8 cellular contexts compared by ENCODE assay signal in genomic region chr5:119275873-119276214, GRCh38.
DNase-seq lines count a peak whose midpoint lies in the region; ATAC-seq and TF ChIP-seq lines count a peak whose summit lies in the region.

No MANE protein-coding gene starts in this region.

- H3F3A ChIP-seq in DOHH2 (ENCODE audit: control insufficient read depth, insufficient read depth), result peaks cover 22% of the 10 kb centered on the region

- H3K4me1 ChIP-seq in DOHH2 (ENCODE audit: control insufficient read depth, low read length), result peaks cover 74% of the 10 kb centered on the region

- no peak for TF ChIP-seq CTCF in DOHH2 (IDR thresholded peaks at IDR 0.05; ENCODE audit: low read depth, low read length, poor library complexity, severe bottlenecking)

- ATAC-seq in GM21390 (IDR thresholded peaks at IDR 0.05; ENCODE audit: unreplicated experiment), result peak; percentile 73
- ATAC-seq in HG03558 (IDR thresholded peaks at IDR 0.05; ENCODE audit: extremely low read depth, unreplicated experiment), result peak; percentile 54

- DNase-seq in activated naive CD4-positive, alpha-beta T cell treated with anti-CD3 and anti-CD28 coated beads, Interleukin-2, amount 50 U/mL, for 16 hours, result peak; percentile 55
- DNase-seq in NCI-H2029 treated with DMSO at 0.1 percent for 48 hours (lab: John Stamatoyannopoulos, UW) (no peak), midbrain (lab: John Stamatoyannopoulos, UW) (no peak), kidney glomerular epithelial cell (lab: John Stamatoyannopoulos, UW) (no peak), HEK293T (ENCODE audit: extremely low spot score) (no peak)

- H3K9me2 ChIP-seq in DOHH2 (replicated peaks; ENCODE audit: control insufficient read depth, low read length), result no peaks in the 10 kb centered on the region

- H3K79me2 ChIP-seq in DOHH2 (ENCODE audit: control insufficient read depth, low read length), result peaks cover 36% of the 10 kb centered on the region

- CTCF ChIA-PET in HEK293T (lab: Yijun Ruan, JAX), result interaction anchor here (1.5 kb wide), 1 partner anchor 37 kb away, joined by 3 read pairs; no protein-coding TSS in a partner anchor

- no peaks in the 10 kb centered on the region for H4K20me1 ChIP-seq in DOHH2 (ENCODE audit: control insufficient read depth, insufficient read depth, low read depth, low read length)

- H3K9me3 ChIP-seq in DOHH2 (ENCODE audit: control insufficient read depth, insufficient read depth, low read length), result no peaks in the 10 kb centered on the region

- POLR2A ChIA-PET in HEK293T (lab: Yijun Ruan, JAX), result no interaction called here

- peak overlapping the region; percentile 52 for H3K4me3 ChIP-seq in DOHH2 (ENCODE audit: low read length)

- peak overlapping the region; percentile 66 for H3K4me2 ChIP-seq in DOHH2 (ENCODE audit: low read length)

- H3K36me3 ChIP-seq in DOHH2 (ENCODE audit: control insufficient read depth, low read length), result 0 out of 2 replicates have a peak, but pooled peaks cover 2% of the 10 kb centered on the region

- H3K27me3 ChIP-seq in DOHH2 (ENCODE audit: control insufficient read depth, low read length), result no peaks in the 10 kb centered on the region

- H3K27ac ChIP-seq in DOHH2 (ENCODE audit: low read depth, low read length), result peak overlapping the region; percentile 71

TF ChIP-seq in HEK293T, 16 proteins besides CTCF, POLR2A, EP300 and RAD21:
- no peak for TF ChIP-seq SP1 (IDR thresholded peaks at IDR 0.05)
- no peak for TF ChIP-seq FOXM1 (IDR thresholded peaks at IDR 0.05; ENCODE audit: borderline replicate concordance)
- TF ChIP-seq ARNT (IDR thresholded peaks at IDR 0.05), result no peak
- TF ChIP-seq SUZ12 (IDR thresholded peaks at IDR 0.05), result no peak
- no peak for TF ChIP-seq HDGF (IDR thresholded peaks at IDR 0.05; ENCODE audit: borderline replicate concordance)
- TF ChIP-seq L3MBTL2 (conservative IDR thresholded peaks at IDR 0.05), result no peak
- TF ChIP-seq FOXA1 (IDR thresholded peaks at IDR 0.05), result no peak
- TF ChIP-seq LEF1 (IDR thresholded peaks at IDR 0.05; ENCODE audit: borderline replicate concordance), result no peak
- no peak for TF ChIP-seq BHLHE40 (IDR thresholded peaks at IDR 0.05; ENCODE audit: borderline replicate concordance)
- TF ChIP-seq ELF4 (IDR thresholded peaks at IDR 0.05), result no peak
- TF ChIP-seq FOXK2 (IDR thresholded peaks at IDR 0.05), result no peak
- no peak for TF ChIP-seq TARDBP (IDR thresholded peaks at IDR 0.05)
- TF ChIP-seq PKNOX1 (IDR thresholded peaks at IDR 0.05), result no peak
- no peak for TF ChIP-seq NFRKB (IDR thresholded peaks at IDR 0.05)
- TF ChIP-seq ZNF384 (IDR thresholded peaks at IDR 0.05), result no peak
- TF ChIP-seq CTBP1 (IDR thresholded peaks at IDR 0.05; ENCODE audit: borderline replicate concordance), result no peak
